Comparison of ENCODE assay signal across 24 cellular contexts in the genomic region with DNA sequence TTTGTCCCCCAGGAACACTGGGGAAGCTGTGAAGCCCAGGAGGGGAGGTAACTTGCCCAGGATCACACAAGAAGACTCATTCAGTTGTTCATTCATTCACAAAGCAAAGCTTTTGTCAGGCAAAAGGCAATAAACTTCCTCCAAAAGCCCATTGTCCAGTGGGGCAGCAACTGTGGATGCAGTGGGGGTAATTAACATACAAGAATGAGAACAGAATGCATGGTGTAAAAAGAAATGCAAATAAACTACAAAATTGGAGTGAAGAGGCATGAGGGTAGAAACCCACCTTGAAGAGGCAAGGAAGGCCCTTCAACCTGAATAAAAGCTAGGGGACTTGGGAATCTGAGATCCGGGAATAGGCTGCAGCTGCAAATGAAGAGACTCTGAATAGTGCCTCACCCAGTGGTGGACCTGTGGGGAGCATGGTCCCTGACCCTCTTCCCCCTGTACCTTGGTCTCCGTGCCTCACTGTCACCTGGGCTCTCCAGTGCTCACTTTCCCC.
"Had no signal": no experiment of that assay in that cellular context is flagged by ENCODE, and none has a peak within 500 bp of the region (broad histone marks: within the 10 kb centered on the region; RNA-seq: fewer than 3 reads in every experiment).

No MANE protein-coding gene starts in this region.

- H3K4me3 ChIP-seq: esophagus muscularis mucosa, heart right ventricle, skin epidermis, suprapubic skin, tibial artery had no signal

- ATAC-seq: activated CD8-positive, alpha-beta T cell treated with anti-CD3 and anti-CD28 coated beads for 36 hours; activated naive CD4-positive, alpha-beta T cell treated with anti-CD3 and anti-CD28 coated beads, Interleukin-2, amount 50 U/mL, for 72 hours; activated T-cell treated with anti-CD3 and anti-CD28 coated beads, Interleukin-2, amount 50 U/mL, for 4 hours; activated T-helper 17 cell treated with anti-CD3 and anti-CD28 coated beads, Interleukin-2, amount 50 U/mL, for 72 hours; foreskin keratinocyte; heart right ventricle; left ventricle myocardium superior; sciatic nerve; stimulated activated naive B cell treated with anti-CD40 and anti-IgM and Interleukin-4, amounts not matched to agents 10 μg/mL and 1 μg/mL and 100 μg/mL, for 72 hours; T-helper 17 cell had no signal

- H3K27ac ChIP-seq: esophagus muscularis mucosa, foreskin keratinocyte, heart right ventricle, neutrophil, suprapubic skin, tibial artery had no signal

- H3K27me3 ChIP-seq: esophagus muscularis mucosa, heart right ventricle, neutrophil, tibial artery had no signal

- H3K4me1 ChIP-seq: esophagus muscularis mucosa, foreskin keratinocyte, heart right ventricle, suprapubic skin, tibial artery had no signal

- DNase-seq: activated B cell treated with CpG ODN at 0.5 μM for 24 hours; activated CD4-positive, alpha-beta T cell treated with anti-CD3 and anti-CD28 coated beads, Interleukin-2, amount 50 U/mL, for 1 hour; activated CD8-positive, alpha-beta T cell treated with anti-CD3 and anti-CD28 coated beads for 36 hours; activated gamma-delta T cell treated with Interleukin-2 at 50 U/mL for 16 hours; activated T-cell treated with anti-CD3 and anti-CD28 coated beads, Interleukin-2, amount 50 U/mL, for 4 hours; anterior cingulate cortex; dermis blood vessel endothelial cell; effector CD4-positive, alpha-beta T cell; foreskin keratinocyte; heart right ventricle; left ventricle myocardium superior; stimulated activated CD4-positive, alpha-beta T cell treated with anti-CD3 and anti-CD28 coated beads, Interleukin-12 subunit alpha, Interleukin-12 subunit beta, amount 100 ng/mL, for 4 hours; stimulated activated CD4-positive, alpha-beta T cell treated with anti-CD3 and anti-CD28 coated beads, Interleukin-4, amount 100 ng/mL, for 4 hours; stimulated activated CD8-positive, alpha-beta memory T cell treated with anti-CD3 and anti-CD28 coated beads, Interleukin-4, amount 100 ng/mL, for 48 hours; stimulated activated naive B cell treated with anti-CD40 and anti-IgM and Interleukin-4, amounts not matched to agents 10 μg/mL and 1 μg/mL and 100 μg/mL, for 72 hours; T-helper 17 cell; tibial artery had no signal

- H3K9me3 ChIP-seq: esophagus muscularis mucosa, heart right ventricle, neutrophil, suprapubic skin, tibial artery had no signal

- H3K36me3 ChIP-seq: esophagus muscularis mucosa, heart right ventricle, neutrophil, suprapubic skin, tibial artery had no signal
